ENCODE assay signal across 1 cellular context in genomic region chr9:136615631-136616306, GRCh38.
TF ChIP-seq lines count a peak whose summit lies in the region.

No MANE protein-coding gene starts in this region.

TF ChIP-seq in IMR-90, 13 proteins besides CTCF, POLR2A, EP300 and RAD21:
- no peak for TF ChIP-seq RCOR1 (IDR thresholded peaks at IDR 0.05; ENCODE audit: insufficient replicate concordance, low read length)
- no peak for TF ChIP-seq RFX5 (IDR thresholded peaks at IDR 0.05; ENCODE audit: low read depth, low read length)
- no peak for TF ChIP-seq SMC3 (IDR thresholded peaks at IDR 0.05; ENCODE audit: low read depth, low read length)
- TF ChIP-seq MAFK (IDR thresholded peaks at IDR 0.05; ENCODE audit: low read depth, low read length): no peak
- TF ChIP-seq NFE2L2 (IDR thresholded peaks at IDR 0.05; ENCODE audit: low read depth, low read length): no peak
- no peak for TF ChIP-seq CHD1 (IDR thresholded peaks at IDR 0.05; ENCODE audit: low read depth, low read length)
- no peak for TF ChIP-seq USF2 (IDR thresholded peaks at IDR 0.05; ENCODE audit: low read depth, low read length)
- no peak for TF ChIP-seq CEBPB (IDR thresholded peaks at IDR 0.05; ENCODE audit: low read depth, low read length)
- no peak for TF ChIP-seq FOS (IDR thresholded peaks at IDR 0.05; ENCODE audit: low read depth, low read length)
